ENCODE assay signal across 9 cellular contexts in the genomic region with DNA sequence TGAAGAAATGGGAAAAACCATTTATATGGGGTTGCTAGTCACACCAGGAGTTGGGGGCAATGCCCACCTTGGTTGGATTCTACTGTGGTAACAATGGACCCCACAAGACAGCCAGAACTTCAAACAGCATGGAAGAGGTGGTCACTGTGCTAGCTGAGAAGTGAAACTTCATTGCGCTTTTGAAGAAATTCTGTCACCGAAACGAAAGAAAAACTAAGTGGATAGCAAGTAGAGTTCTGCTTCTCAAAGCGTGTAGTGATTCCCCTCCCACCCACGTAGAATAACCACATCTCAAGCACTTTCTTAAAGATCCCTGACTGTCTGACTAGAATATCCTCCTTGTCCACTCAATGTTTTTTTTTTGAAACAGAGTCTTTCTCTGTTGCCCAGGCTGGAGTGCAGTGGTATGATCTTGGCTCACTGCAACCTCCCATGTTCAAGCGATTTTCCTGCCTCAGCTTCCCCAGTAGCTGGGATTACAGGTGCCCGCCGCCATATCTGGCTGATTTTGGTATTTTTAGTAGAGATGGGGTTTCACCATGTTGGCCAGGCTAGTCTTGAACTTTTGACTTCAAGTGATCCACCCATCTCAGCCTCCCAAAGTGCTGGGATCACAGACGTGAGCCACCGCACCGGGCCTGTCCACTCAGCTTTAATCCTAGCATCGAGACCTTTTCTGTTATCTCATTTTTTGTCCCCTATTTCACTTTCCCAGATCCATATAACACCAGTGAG. TPM values are rescaled to one million over a fixed set of nuclear protein-coding genes. Genes with fewer than 3 reads are reported as not detected.
DNase-seq lines count a peak whose midpoint lies in the region; ATAC-seq and TF ChIP-seq lines count a peak whose summit lies in the region.
"Had no signal": no experiment of that assay in that cellular context is flagged by ENCODE, and none has a peak within 500 bp of the region (broad histone marks: within the 10 kb centered on the region; RNA-seq: fewer than 3 reads in every experiment).

No MANE protein-coding gene starts in this region.

- H3K4me1 ChIP-seq in KMS-11 (ENCODE audit: low read depth, poor library complexity, severe bottlenecking) (peaks cover 20% of the 10 kb centered on the region), lung (ENCODE audit: control insufficient read depth in 2 of 2, insufficient read depth in 2 of 2, low read length in 2 of 2) (no peaks in the 10 kb centered on the region)

- H3K4me3 ChIP-seq in KMS-11 (IDR thresholded peaks at IDR 0.05; ENCODE audit: insufficient read depth, low read depth, low read length) (no peak overlapping the region), lung (no peak overlapping the region), WERI-Rb-1 (ENCODE audit: low read depth, low read length) (no peak overlapping the region)

- H3K27me3 ChIP-seq in KMS-11 (ENCODE audit: insufficient read depth, low read depth) (no peaks in the 10 kb centered on the region), lung (ENCODE audit: control insufficient read depth, insufficient read depth) (no peaks in the 10 kb centered on the region), WERI-Rb-1 (ENCODE audit: insufficient read depth, low read depth, severe bottlenecking) (peaks cover 37% of the 10 kb centered on the region)

- H2AFZ ChIP-seq in KMS-11 (ENCODE audit: low read depth) = peak overlapping the region; percentile 26

- H3K36me3 ChIP-seq in KMS-11 (ENCODE audit: insufficient read depth) = no peaks in the 10 kb centered on the region
- H3K36me3 ChIP-seq in lung (ENCODE audit: control insufficient read depth in 2 of 2, insufficient read depth in 2 of 2, low read length in 2 of 2) = no peaks in the 10 kb centered on the region
- H3K36me3 ChIP-seq in WERI-Rb-1 = no peaks in the 10 kb centered on the region

- DNase-seq in lung (ENCODE audit: low spot score) (no peak), WERI-Rb-1 (no peak), NCI-H2029 (lab: John Stamatoyannopoulos, UW) (no peak), NCI-H2081 treated with DMSO at 0.1 percent for 48 hours (lab: John Stamatoyannopoulos, UW) (no peak), Kasumi-1 (lab: John Stamatoyannopoulos, UW) (no peak)

- no peaks in the 10 kb centered on the region for H4K20me1 ChIP-seq in KMS-11 (ENCODE audit: insufficient read depth)

- no peaks in the 10 kb centered on the region for H3K79me2 ChIP-seq in KMS-11 (ENCODE audit: insufficient read depth, low read depth)

- peak overlapping the region; percentile 30; the same call in 1 of the 2 replicates for H3K27ac ChIP-seq in KMS-11
- H3K27ac ChIP-seq in lung (ENCODE audit: low read depth in 1 of 2, low read length in 1 of 2) = no peak overlapping the region
- H3K27ac ChIP-seq in WERI-Rb-1 = no peak overlapping the region

- no peak overlapping the region for H3K9ac ChIP-seq in KMS-11

- H3K4me2 ChIP-seq in KMS-11 = peak overlapping the region; percentile 81

- TF ChIP-seq CTCF in KMS-11 (conservative IDR thresholded peaks at IDR 0.05; ENCODE audit: low read depth, low read length) (no peak), lung (IDR thresholded peaks at IDR 0.05; ENCODE audit: control extremely low read depth, extremely low read depth) (no peak), WERI-Rb-1 (IDR thresholded peaks at IDR 0.05; ENCODE audit: low read depth, low read length) (no peak)

- peak; percentile 99 for ATAC-seq in GM18517 (IDR thresholded peaks at IDR 0.05; ENCODE audit: unreplicated experiment)
- peak; percentile 99 for ATAC-seq in GM21576 (IDR thresholded peaks at IDR 0.05; ENCODE audit: unreplicated experiment)
- ATAC-seq in lung (ENCODE audit: insufficient read depth, low FRiP score) = peak; percentile 34

- 63 to 79% methylated on average over 12 of the region's 12 CpGs for WGBS in lung, 2 donors

- H3K9me3 ChIP-seq in lung (ENCODE audit: control insufficient read depth in 2 of 2, insufficient read depth in 1 of 2, low read length in 1 of 2) = peaks cover 0 to 1% of the 10 kb centered on the region in 2 donors
- peaks cover 3% of the 10 kb centered on the region for H3K9me3 ChIP-seq in WERI-Rb-1 (ENCODE audit: severe bottlenecking)

RNA-seq across cellular contexts. Expression of gene CCL20, which starts 30.1 kb away (rescaled TPM):
- 10 to 100 TPM in 1 of 2 donors, 1 to 10 TPM in 1; 8.0 to 46.8 TPM for total RNA-seq in lung
- polyA plus RNA-seq in lung = 100 to 1,000 TPM in 1 of 2 donors, 10 to 100 TPM in 1; 48.2 to 712 TPM

RNA-seq across cellular contexts. Expression of gene SCYGR8, which starts 37.9 kb away (rescaled TPM):
- total RNA-seq in lung = not detected
- polyA plus RNA-seq in lung = not detected
- total RNA-seq: HT1080 had no signal

RNA-seq across cellular contexts. Expression of gene SCYGR7, which starts 55.4 kb away (rescaled TPM):
- not detected for total RNA-seq in lung
- polyA plus RNA-seq in lung = not detected
- total RNA-seq: HT1080 had no signal

RNA-seq across cellular contexts. Expression of gene SCYGR6, which starts 59.0 kb away (rescaled TPM):
- not detected for total RNA-seq in lung
- polyA plus RNA-seq in lung = not detected
- total RNA-seq: HT1080 had no signal

Comparison
In these comparisons a context has a peak if more than half of its experiments do, and no peak if none do; other contexts are left out.
1. ATAC-seq: peak in every context shown above with its lines; median percentile 99 in GM18517; 99 in GM21576; 34 in lung.